33 cellular contexts compared by ENCODE assay signal in the genomic region with DNA sequence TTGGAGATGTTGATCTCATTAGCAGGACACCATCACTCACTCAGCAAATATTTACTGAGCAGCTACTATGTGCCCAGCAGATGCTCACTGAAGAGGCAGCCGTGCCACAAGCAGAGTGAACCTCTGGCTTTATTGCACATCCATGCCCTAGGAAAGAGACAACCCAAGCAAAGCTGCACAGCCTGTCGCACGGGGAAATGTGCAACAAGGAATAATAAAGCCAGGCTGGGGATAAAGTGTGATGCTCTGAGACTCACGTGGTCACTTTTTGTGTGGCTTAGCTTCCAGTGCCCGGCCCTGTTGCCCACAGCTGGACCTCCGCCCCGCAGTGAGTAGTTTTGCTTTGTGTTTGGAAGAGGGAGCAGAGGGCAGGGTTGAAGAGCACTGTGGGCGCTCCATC.
"Had no signal": no experiment of that assay in that cellular context is flagged by ENCODE, and none has a peak within 500 bp of the region (broad histone marks: within the 10 kb centered on the region; RNA-seq: fewer than 3 reads in every experiment).

No MANE protein-coding gene starts in this region.

- H3K27ac Mint-ChIP-seq: activated B cell treated with CpG ODN at 0.5 μM for 24 hours; activated CD4-positive, alpha-beta memory T cell treated with anti-CD3 and anti-CD28 coated beads, Interleukin-2, amount 10 ng/mL, durations not matched to agents 7 days and 5 days; activated CD4-positive, alpha-beta T cell treated with anti-CD3 and anti-CD28 coated beads, Interleukin-2, amount 10 ng/mL, durations not matched to agents 7 days and 5 days; activated CD8-positive, alpha-beta memory T cell treated with anti-CD3 and anti-CD28 coated beads, Interleukin-2, amount 10 ng/mL, durations not matched to agents 7 days and 5 days; activated CD8-positive, alpha-beta T cell treated with anti-CD3 and anti-CD28 coated beads, Interleukin-2, amount 10 ng/mL, durations not matched to agents 7 days and 5 days; activated naive CD4-positive, alpha-beta T cell treated with anti-CD3 and anti-CD28 coated beads, Interleukin-2, amount 10 ng/mL, durations not matched to agents 7 days and 5 days; activated naive CD4-positive, alpha-beta T cell treated with anti-CD3 and anti-CD28 coated beads, Interleukin-2, amount 50 U/mL, for 24 hours; activated naive CD8-positive, alpha-beta T cell; activated naive CD8-positive, alpha-beta T cell treated with anti-CD3 and anti-CD28 coated beads, Interleukin-2, amount 10 ng/mL, durations not matched to agents 7 days and 5 days; activated naive CD8-positive, alpha-beta T cell treated with anti-CD3 and anti-CD28 coated beads, Interleukin-2, amount 50 U/mL, for 24 hours; activated T-cell treated with anti-CD3 and anti-CD28 coated beads, Interleukin-2, amount 50 U/mL, for 24 hours; activated T-helper 2 cell treated with anti-CD3 and anti-CD28 coated beads, Interferon-gamma antibody, Interleukin-2, Interleukin-4, amounts not matched to agents 10 μg/mL and 5 μg/mL and 100 μg/mL, durations not matched to agents 14 hours and 24 hours and 36 hours; T-helper 1 cell treated with Interleukin-12 subunit alpha and Interleukin-12 subunit beta and Interleukin-4 antibody, amounts not matched to agents 30 μg/mL and 1 μg/mL, for 36 hours; T-helper 2 cell treated with Interferon-gamma antibody and Interleukin-4, amounts not matched to agents 5 μg/mL and 100 μg/mL, for 36 hours had no signal

- H3K4me1 Mint-ChIP-seq: activated B cell treated with CpG ODN at 0.5 μM for 24 hours; activated CD4-positive, alpha-beta memory T cell treated with anti-CD3 and anti-CD28 coated beads, Interleukin-2, amount 10 ng/mL, durations not matched to agents 7 days and 5 days; activated CD8-positive, alpha-beta memory T cell treated with anti-CD3 and anti-CD28 coated beads, Interleukin-2, amount 10 ng/mL, durations not matched to agents 7 days and 5 days; activated naive CD4-positive, alpha-beta T cell treated with anti-CD3 and anti-CD28 coated beads, Interleukin-2, amount 10 ng/mL, durations not matched to agents 7 days and 5 days had no signal

- ATAC-seq: activated CD8-positive, alpha-beta memory T cell treated with anti-CD3 and anti-CD28 coated beads, Interleukin-2, amount 10 ng/mL, durations not matched to agents 7 days and 5 days; activated CD8-positive, alpha-beta T cell treated with anti-CD3 and anti-CD28 coated beads, Interleukin-2, amount 10 ng/mL, durations not matched to agents 7 days and 5 days; activated naive CD8-positive, alpha-beta T cell treated with anti-CD3 and anti-CD28 coated beads, Interleukin-2, amount 50 U/mL, for 24 hours had no signal

- H3K36me3 Mint-ChIP-seq: activated CD8-positive, alpha-beta memory T cell treated with anti-CD3 and anti-CD28 coated beads, Interleukin-2, amount 10 ng/mL, durations not matched to agents 7 days and 5 days; activated naive CD4-positive, alpha-beta T cell treated with anti-CD3 and anti-CD28 coated beads, Interleukin-2, amount 10 ng/mL, durations not matched to agents 7 days and 5 days; activated naive CD4-positive, alpha-beta T cell treated with anti-CD3 and anti-CD28 coated beads, Interleukin-2, amount 50 U/mL, for 24 hours; activated naive CD8-positive, alpha-beta T cell; activated naive CD8-positive, alpha-beta T cell treated with anti-CD3 and anti-CD28 coated beads, Interleukin-2, amount 10 ng/mL, durations not matched to agents 7 days and 5 days; brain had no signal

- H3K27ac ChIP-seq: ascending aorta, VCaP had no signal

- H3K4me3 Mint-ChIP-seq: activated B cell treated with CpG ODN at 0.5 μM for 24 hours; activated CD4-positive, alpha-beta memory T cell treated with anti-CD3 and anti-CD28 coated beads, Interleukin-2, amount 10 ng/mL, durations not matched to agents 7 days and 5 days; activated CD4-positive, alpha-beta T cell treated with anti-CD3 and anti-CD28 coated beads, Interleukin-2, amount 10 ng/mL, durations not matched to agents 7 days and 5 days; activated CD8-positive, alpha-beta memory T cell treated with anti-CD3 and anti-CD28 coated beads, Interleukin-2, amount 10 ng/mL, durations not matched to agents 7 days and 5 days; activated CD8-positive, alpha-beta T cell treated with anti-CD3 and anti-CD28 coated beads, Interleukin-2, amount 10 ng/mL, durations not matched to agents 7 days and 5 days; activated naive CD4-positive, alpha-beta T cell treated with anti-CD3 and anti-CD28 coated beads, Interleukin-2, amount 10 ng/mL, durations not matched to agents 7 days and 5 days; activated naive CD4-positive, alpha-beta T cell treated with anti-CD3 and anti-CD28 coated beads, Interleukin-2, amount 50 U/mL, for 24 hours; activated naive CD8-positive, alpha-beta T cell; activated naive CD8-positive, alpha-beta T cell treated with anti-CD3 and anti-CD28 coated beads, Interleukin-2, amount 10 ng/mL, durations not matched to agents 7 days and 5 days; activated naive CD8-positive, alpha-beta T cell treated with anti-CD3 and anti-CD28 coated beads, Interleukin-2, amount 50 U/mL, for 24 hours; activated T-cell treated with anti-CD3 and anti-CD28 coated beads, Interleukin-2, amount 50 U/mL, for 24 hours; brain; T-helper 1 cell treated with Interleukin-12 subunit alpha and Interleukin-12 subunit beta and Interleukin-4 antibody, amounts not matched to agents 30 μg/mL and 1 μg/mL, for 36 hours; T-helper 2 cell treated with Interferon-gamma antibody and Interleukin-4, amounts not matched to agents 5 μg/mL and 100 μg/mL, for 36 hours had no signal

- H3K9me3 Mint-ChIP-seq: activated B cell treated with CpG ODN at 0.5 μM for 24 hours; activated CD4-positive, alpha-beta memory T cell treated with anti-CD3 and anti-CD28 coated beads, Interleukin-2, amount 10 ng/mL, durations not matched to agents 7 days and 5 days; activated CD4-positive, alpha-beta T cell treated with anti-CD3 and anti-CD28 coated beads, Interleukin-2, amount 10 ng/mL, durations not matched to agents 7 days and 5 days; activated naive CD4-positive, alpha-beta T cell treated with anti-CD3 and anti-CD28 coated beads, Interleukin-2, amount 10 ng/mL, durations not matched to agents 7 days and 5 days; activated naive CD4-positive, alpha-beta T cell treated with anti-CD3 and anti-CD28 coated beads, Interleukin-2, amount 50 U/mL, for 24 hours; activated naive CD8-positive, alpha-beta T cell treated with anti-CD3 and anti-CD28 coated beads, Interleukin-2, amount 10 ng/mL, durations not matched to agents 7 days and 5 days; activated naive CD8-positive, alpha-beta T cell treated with anti-CD3 and anti-CD28 coated beads, Interleukin-2, amount 50 U/mL, for 24 hours; activated T-cell treated with anti-CD3 and anti-CD28 coated beads, Interleukin-2, amount 50 U/mL, for 24 hours; activated T-helper 2 cell treated with anti-CD3 and anti-CD28 coated beads, Interferon-gamma antibody, Interleukin-2, Interleukin-4, amounts not matched to agents 10 μg/mL and 5 μg/mL and 100 μg/mL, durations not matched to agents 14 hours and 24 hours and 36 hours; T-helper 1 cell treated with Interleukin-12 subunit alpha and Interleukin-12 subunit beta and Interleukin-4 antibody, amounts not matched to agents 30 μg/mL and 1 μg/mL, for 36 hours; T-helper 2 cell treated with Interferon-gamma antibody and Interleukin-4, amounts not matched to agents 5 μg/mL and 100 μg/mL, for 36 hours had no signal

- DNase-seq: activated B cell treated with CpG ODN at 0.5 μM for 24 hours; activated CD4-positive, alpha-beta memory T cell treated with anti-CD3 and anti-CD28 coated beads, Interleukin-2, amount 10 ng/mL, durations not matched to agents 7 days and 5 days; activated CD4-positive, alpha-beta T cell treated with anti-CD3 and anti-CD28 coated beads for 4 hours; activated CD4-positive, alpha-beta T cell treated with anti-CD3 and anti-CD28 coated beads, Interleukin-2, amount 10 ng/mL, durations not matched to agents 7 days and 5 days; activated CD4-positive, alpha-beta T cell treated with anti-CD3 and anti-CD28 coated beads, Interleukin-2, amount 50 U/mL, for 48 hours; activated CD4-positive, CD25-positive, alpha-beta regulatory T cell treated with anti-CD3 and anti-CD28 coated beads, Interleukin-2, amount 50 U/mL, for 72 hours; activated CD8-positive, alpha-beta memory T cell treated with anti-CD3 and anti-CD28 coated beads for 24 hours; activated CD8-positive, alpha-beta memory T cell treated with anti-CD3 and anti-CD28 coated beads, Interleukin-2, amount 10 ng/mL, durations not matched to agents 7 days and 5 days; activated CD8-positive, alpha-beta memory T cell treated with anti-CD3 and anti-CD28 coated beads, Interleukin-2, amount 50 U/mL, for 48 hours; activated CD8-positive, alpha-beta T cell treated with anti-CD3 and anti-CD28 coated beads, Interleukin-2, amount 10 ng/mL, durations not matched to agents 7 days and 5 days; activated gamma-delta T cell; activated naive CD4-positive, alpha-beta T cell treated with anti-CD3 and anti-CD28 coated beads, Interleukin-2, amount 10 ng/mL, durations not matched to agents 7 days and 5 days; activated naive CD4-positive, alpha-beta T cell treated with Interleukin-2 at 50 U/mL for 16 hours; activated naive CD8-positive, alpha-beta T cell treated with anti-CD3 and anti-CD28 coated beads, Interleukin-2, amount 10 ng/mL, durations not matched to agents 7 days and 5 days; activated naive CD8-positive, alpha-beta T cell treated with anti-CD3 and anti-CD28 coated beads, Interleukin-2, amount 50 U/mL, for 24 hours; activated T-cell treated with anti-CD3 and anti-CD28 coated beads, Interleukin-2, amount 50 U/mL, for 24 hours; activated T-cell treated with anti-CD3 and anti-CD28 coated beads, Interleukin-2, amount 50 U/mL, for 48 hours; amygdala; anterior cingulate cortex; central memory CD4-positive, alpha-beta T cell; SW 1271; T-helper 1 cell; T-helper 2 cell; T-helper 9 cell had no signal

- H3K36me3 ChIP-seq: ascending aorta, cardiac muscle cell had no signal

- H3K27me3 Mint-ChIP-seq: activated B cell treated with CpG ODN at 0.5 μM for 24 hours; activated CD4-positive, alpha-beta memory T cell treated with anti-CD3 and anti-CD28 coated beads, Interleukin-2, amount 10 ng/mL, durations not matched to agents 7 days and 5 days; activated CD4-positive, alpha-beta T cell treated with anti-CD3 and anti-CD28 coated beads, Interleukin-2, amount 10 ng/mL, durations not matched to agents 7 days and 5 days; activated CD8-positive, alpha-beta memory T cell treated with anti-CD3 and anti-CD28 coated beads, Interleukin-2, amount 10 ng/mL, durations not matched to agents 7 days and 5 days; activated naive CD4-positive, alpha-beta T cell treated with anti-CD3 and anti-CD28 coated beads, Interleukin-2, amount 10 ng/mL, durations not matched to agents 7 days and 5 days; activated naive CD4-positive, alpha-beta T cell treated with anti-CD3 and anti-CD28 coated beads, Interleukin-2, amount 50 U/mL, for 24 hours; activated naive CD8-positive, alpha-beta T cell; activated naive CD8-positive, alpha-beta T cell treated with anti-CD3 and anti-CD28 coated beads, Interleukin-2, amount 50 U/mL, for 24 hours had no signal

- H3K4me1 ChIP-seq: ascending aorta had no signal

- H3K4me3 ChIP-seq: ascending aorta, cardiac muscle cell had no signal

- H3K9me3 ChIP-seq: ascending aorta had no signal

- H3K27me3 ChIP-seq: ascending aorta, cardiac muscle cell had no signal
